ENCODE assay signal across 19 cellular contexts in the genomic region with DNA sequence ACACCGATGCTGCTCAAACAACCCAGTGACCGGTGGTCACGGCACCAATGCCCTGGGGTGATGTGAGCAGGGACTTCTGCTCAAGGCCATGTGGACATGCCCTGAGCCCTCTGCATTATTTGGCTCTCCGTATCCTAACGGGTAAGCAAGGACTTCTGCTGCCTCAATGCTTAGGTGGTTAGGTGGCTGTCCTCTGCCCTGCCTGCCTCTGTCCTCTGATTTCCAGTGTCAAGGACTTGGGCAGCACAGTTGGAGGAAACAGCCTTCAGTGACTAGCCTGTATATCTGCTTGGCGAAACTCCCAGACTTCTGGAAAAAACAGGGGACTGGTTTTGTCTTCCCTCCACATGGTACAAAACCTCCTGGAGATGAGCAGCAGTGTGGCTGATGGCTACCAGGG.
"Had no signal": no experiment of that assay in that cellular context is flagged by ENCODE, and none has a peak within 500 bp of the region (broad histone marks: within the 10 kb centered on the region; RNA-seq: fewer than 3 reads in every experiment).

No MANE protein-coding gene starts in this region.

- H3K4me3 ChIP-seq: breast epithelium, stomach, suprapubic skin, uterus had no signal

- H3K9me3 ChIP-seq: breast epithelium, stomach, suprapubic skin, uterus had no signal

- H3K4me1 ChIP-seq: breast epithelium, parathyroid adenoma, stomach, suprapubic skin had no signal

- H3K27me3 ChIP-seq: breast epithelium, stomach, suprapubic skin, uterus had no signal

- H3K36me3 ChIP-seq: breast epithelium, uterus had no signal

- H2AFZ ChIP-seq: parathyroid adenoma had no signal

- ATAC-seq: left lobe of liver; natural killer cell; sciatic nerve; stimulated activated memory B cell treated with anti-CD40 and anti-IgM and Interleukin-4, amounts not matched to agents 10 μg/mL and 1 μg/mL and 100 μg/mL, for 72 hours had no signal

- DNase-seq: activated CD4-positive, alpha-beta T cell treated with anti-CD3 and anti-CD28 coated beads for 1 hour; activated naive CD4-positive, alpha-beta T cell; activated T-cell treated with anti-CD3 and anti-CD28 coated beads, Interleukin-2, amount 50 U/mL, for 1 hour; cortex of kidney; kidney; natural killer cell; small intestine; stimulated activated CD4-positive, alpha-beta T cell treated with anti-CD3 and anti-CD28 coated beads, Interleukin-2, amount 100 ng/mL, for 24 hours; stomach; T-helper 9 cell; trophoblast cell; uterus had no signal

- H3K27ac ChIP-seq: breast epithelium, epithelial cell of prostate, parathyroid adenoma, stomach, suprapubic skin, uterus had no signal
